Comparison of ENCODE assay signal across 35 cellular contexts in genomic region chr12:117563706-117564105, GRCh38.
"Had no signal": no experiment of that assay in that cellular context is flagged by ENCODE, and none has a peak within 500 bp of the region (broad histone marks: within the 10 kb centered on the region; RNA-seq: fewer than 3 reads in every experiment).

No MANE protein-coding gene starts in this region.

- H3K9me3 ChIP-seq: adrenal gland, body of pancreas, breast epithelium had no signal

- H3K27me3 ChIP-seq: adrenal gland, body of pancreas, brain microvascular endothelial cell, breast epithelium, cardiac muscle cell had no signal

- H3K4me1 ChIP-seq: adrenal gland, body of pancreas, breast epithelium had no signal

- FAIRE-seq: astrocyte, TTC549 had no signal

- ATAC-seq: activated CD8-positive, alpha-beta memory T cell treated with anti-CD3 and anti-CD28 coated beads, Interleukin-2, amount 10 ng/mL, durations not matched to agents 7 days and 5 days; activated CD8-positive, alpha-beta T cell treated with anti-CD3 and anti-CD28 coated beads, Interleukin-2, amount 10 ng/mL, durations not matched to agents 7 days and 5 days; activated naive CD4-positive, alpha-beta T cell treated with anti-CD3 and anti-CD28 coated beads, Interleukin-2, amount 50 U/mL, for 72 hours; activated T-helper 17 cell treated with anti-CD3 and anti-CD28 coated beads, Interleukin-2, amount 50 U/mL, for 72 hours; body of pancreas; T-cell; T-helper 17 cell had no signal

- H3K36me3 ChIP-seq: adrenal gland, brain microvascular endothelial cell, breast epithelium, cardiac muscle cell had no signal

- H3K4me3 ChIP-seq: adrenal gland, body of pancreas, breast epithelium, cardiac muscle cell had no signal

- DNase-seq: activated B cell treated with CpG ODN at 0.5 μM for 24 hours; activated CD4-positive, alpha-beta memory T cell treated with anti-CD3 and anti-CD28 coated beads, Interleukin-2, amount 10 ng/mL, durations not matched to agents 7 days and 5 days; activated CD4-positive, alpha-beta T cell treated with anti-CD3 and anti-CD28 coated beads for 48 hours; activated CD4-positive, alpha-beta T cell treated with anti-CD3 and anti-CD28 coated beads, Interleukin-2, amount 10 ng/mL, durations not matched to agents 7 days and 5 days; activated CD4-positive, alpha-beta T cell treated with anti-CD3 and anti-CD28 coated beads, Interleukin-2, amount 50 U/mL, for 48 hours; activated CD4-positive, CD25-positive, alpha-beta regulatory T cell treated with anti-CD3 and anti-CD28 coated beads, Interleukin-2, amount 50 U/mL, for 72 hours; activated CD8-positive, alpha-beta memory T cell treated with anti-CD3 and anti-CD28 coated beads for 24 hours; activated CD8-positive, alpha-beta memory T cell treated with anti-CD3 and anti-CD28 coated beads, Interleukin-2, amount 10 ng/mL, durations not matched to agents 7 days and 5 days; activated CD8-positive, alpha-beta memory T cell treated with anti-CD3 and anti-CD28 coated beads, Interleukin-2, amount 50 U/mL, for 48 hours; activated CD8-positive, alpha-beta T cell treated with anti-CD3 and anti-CD28 coated beads, Interleukin-2, amount 10 ng/mL, durations not matched to agents 7 days and 5 days; activated effector memory CD4-positive, alpha-beta T cell treated with anti-CD3 and anti-CD28 coated beads, Interleukin-2, amount 50 U/mL, for 16 hours; activated gamma-delta T cell treated with Interleukin-2 at 50 U/mL for 16 hours; activated naive CD4-positive, alpha-beta T cell; activated naive CD4-positive, alpha-beta T cell treated with anti-CD3 and anti-CD28 coated beads for 36 hours; activated naive CD4-positive, alpha-beta T cell treated with anti-CD3 and anti-CD28 coated beads, Interleukin-2, amount 50 U/mL, for 16 hours; activated naive CD8-positive, alpha-beta T cell treated with anti-CD3 and anti-CD28 coated beads for 36 hours; activated T-cell treated with anti-CD3 and anti-CD28 coated beads, Interleukin-2, amount 50 U/mL, for 24 hours; activated T-cell treated with anti-CD3 and anti-CD28 coated beads, Interleukin-2, amount 50 U/mL, for 48 hours; amniotic stem cell; aorta; body of pancreas; brain microvascular endothelial cell; caudate nucleus; cerebellar nuclear complex; T-cell; T-helper 17 cell; T-helper 9 cell had no signal

- H3K27ac ChIP-seq: adrenal gland, body of pancreas, brain microvascular endothelial cell, breast epithelium, cardiac muscle cell, VCaP had no signal
